Comparison of ENCODE assay signal across 10 cellular contexts in the genomic region with DNA sequence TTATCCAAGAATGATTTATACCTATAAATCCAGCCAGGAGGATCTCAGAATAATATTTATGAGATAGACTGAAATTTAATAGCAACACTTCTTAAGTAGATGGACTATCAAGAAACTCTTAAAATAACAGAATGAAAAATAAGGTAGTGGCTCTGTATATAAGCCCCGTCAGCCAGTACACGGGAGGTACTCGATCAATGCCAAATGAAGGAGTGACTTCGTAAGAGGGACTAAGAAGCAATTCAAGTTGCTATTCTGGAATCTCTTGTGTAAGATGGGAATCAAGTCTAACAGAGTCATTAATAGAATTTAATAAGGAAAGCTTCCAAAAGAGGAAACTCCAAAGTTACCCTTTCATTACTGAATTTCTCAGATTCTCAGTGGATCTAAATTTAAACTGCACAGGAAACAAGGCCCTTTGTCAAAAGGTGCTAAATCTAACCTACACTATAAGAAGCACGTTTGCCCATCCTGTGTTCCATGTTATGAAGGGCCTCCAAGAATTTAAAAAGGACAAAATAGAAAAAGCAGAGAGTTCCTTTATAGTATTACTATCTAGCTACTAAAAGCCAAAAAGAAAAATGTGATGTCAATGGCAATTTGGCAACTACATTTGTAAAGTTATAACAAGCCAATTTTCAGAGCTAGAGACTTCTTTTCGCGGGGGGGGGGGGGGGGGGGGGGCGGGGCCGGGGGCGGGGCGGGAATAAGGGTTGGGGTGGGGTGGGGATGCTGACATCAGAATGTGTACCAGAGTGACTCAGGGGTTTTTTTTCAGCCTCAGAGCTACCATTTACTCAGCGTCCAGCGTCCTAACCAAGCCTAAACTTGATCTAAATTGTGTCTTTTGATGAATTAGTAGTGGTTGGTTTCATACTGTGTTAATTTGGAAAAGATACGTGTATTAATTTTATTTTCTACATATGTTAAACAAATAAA.
DNase-seq lines count a peak whose midpoint lies in the region; ATAC-seq and TF ChIP-seq lines count a peak whose summit lies in the region.
"Had no signal": no experiment of that assay in that cellular context is flagged by ENCODE, and none has a peak within 500 bp of the region (broad histone marks: within the 10 kb centered on the region; RNA-seq: fewer than 3 reads in every experiment).

No MANE protein-coding gene starts in this region.

- H3K27me3 Mint-ChIP-seq in activated T-helper 17 cell treated with anti-CD3 and anti-CD28 coated beads, Interleukin-2, amount 50 U/mL, for 72 hours: no peaks in the 10 kb centered on the region

- H3K79me2 ChIP-seq in ACC112 (ENCODE audit: control insufficient read depth, insufficient read depth, low read length, unreplicated experiment): no peaks in the 10 kb centered on the region

- H3K36me3 ChIP-seq in ACC112 (ENCODE audit: insufficient read depth, low read length) (no peaks in the 10 kb centered on the region), right atrium auricular region (no peaks in the 10 kb centered on the region)

- H3K36me3 Mint-ChIP-seq in activated T-helper 17 cell treated with anti-CD3 and anti-CD28 coated beads, Interleukin-2, amount 50 U/mL, for 72 hours (ENCODE audit: low read depth): peaks cover 56% of the 10 kb centered on the region

- H3K9me3 Mint-ChIP-seq in activated T-helper 17 cell treated with anti-CD3 and anti-CD28 coated beads, Interleukin-2, amount 50 U/mL, for 72 hours: no peaks in the 10 kb centered on the region

- DNase-seq in GM12865 (ENCODE audit: low read depth) (peak; percentile 33), right atrium auricular region (ENCODE audit: low spot score) (no peak), NOMO-1 treated with dmso at 0.1 percent for 144 hours (lab: John Stamatoyannopoulos, UW; ENCODE audit: unreplicated experiment) (no peak), NCI-H526 treated with DMSO at 0.1 percent for 48 hours (lab: John Stamatoyannopoulos, UW) (no peak), globus pallidus (ENCODE audit: low spot score) (no peak), NCI-H2227 (lab: John Stamatoyannopoulos, UW; ENCODE audit: unreplicated experiment) (no peak)
- DNase-seq: GOT3 had no signal

- H3K9me3 ChIP-seq in right atrium auricular region: no peaks in the 10 kb centered on the region

- peak overlapping the region; percentile 41 for H3K27ac ChIP-seq in ACC112 (ENCODE audit: low read depth, low read length)
- H3K27ac ChIP-seq in right atrium auricular region: peak overlapping the region; percentile 51 to 70
- H3K27ac ChIP-seq: KMS-11 had no signal

- peak overlapping the region; percentile 95 for H3K27ac Mint-ChIP-seq in activated T-helper 17 cell treated with anti-CD3 and anti-CD28 coated beads, Interleukin-2, amount 50 U/mL, for 72 hours

- H3K4me3 ChIP-seq in ACC112 (ENCODE audit: low read depth, low read length) (no peak overlapping the region), GM12865 (ENCODE audit: low read depth, low read length) (no peak overlapping the region), right atrium auricular region (no peak overlapping the region)

- TF ChIP-seq CTCF in GM12865 (IDR thresholded peaks at IDR 0.05; ENCODE audit: insufficient read depth, low read depth, low read length, missing control alignments) (no peak), right atrium auricular region (IDR thresholded peaks at IDR 0.05) (no peak)

- peak; percentile 28 for ATAC-seq in activated T-helper 17 cell treated with anti-CD3 and anti-CD28 coated beads, Interleukin-2, amount 50 U/mL, for 72 hours (replicated peaks)

- H3K4me1 ChIP-seq in ACC112 (ENCODE audit: control insufficient read depth, insufficient read depth, low read length, unreplicated experiment) (peaks cover 12% of the 10 kb centered on the region), right atrium auricular region (peaks cover 0 to 43% of the 10 kb centered on the region in 2 donors)

- H3K4me1 Mint-ChIP-seq in activated T-helper 17 cell treated with anti-CD3 and anti-CD28 coated beads, Interleukin-2, amount 50 U/mL, for 72 hours: peaks cover 49% of the 10 kb centered on the region

- H3K4me3 Mint-ChIP-seq in activated T-helper 17 cell treated with anti-CD3 and anti-CD28 coated beads, Interleukin-2, amount 50 U/mL, for 72 hours: peak overlapping the region; percentile 80

- H3K27me3 ChIP-seq in ACC112 (ENCODE audit: insufficient read depth, low read length) (no peaks in the 10 kb centered on the region), right atrium auricular region (no peaks in the 10 kb centered on the region)

- no peak overlapping the region for H2AFZ ChIP-seq in ACC112 (ENCODE audit: low read length, unreplicated experiment)
